Comparison of ENCODE assay signal across 23 cellular contexts in the genomic region with DNA sequence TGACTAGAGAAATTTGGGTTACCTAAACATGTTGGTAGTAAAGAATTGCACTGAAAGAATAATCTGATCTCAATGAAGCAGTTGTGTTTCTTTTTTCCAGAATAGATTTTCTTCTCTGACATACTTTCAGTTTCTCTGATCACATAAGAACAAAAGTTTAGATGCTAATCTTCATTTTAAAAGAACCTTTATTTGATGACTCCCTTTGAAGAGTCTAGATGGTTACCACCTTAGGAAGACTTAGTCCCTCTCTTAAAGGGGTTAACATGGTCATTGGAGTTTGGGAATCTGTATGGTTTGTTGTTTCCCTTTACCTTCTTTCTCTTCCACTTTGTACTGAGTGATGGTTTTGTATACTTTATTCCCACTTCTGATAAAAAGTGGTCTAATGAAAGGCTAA. TPM values are rescaled to one million over a fixed set of nuclear protein-coding genes. Genes with fewer than 3 reads are reported as not detected.
DNase-seq lines count a peak whose midpoint lies in the region; ATAC-seq lines count a peak whose summit lies in the region.
"Had no signal": no experiment of that assay in that cellular context is flagged by ENCODE, and none has a peak within 500 bp of the region (broad histone marks: within the 10 kb centered on the region; RNA-seq: fewer than 3 reads in every experiment).

No MANE protein-coding gene starts in this region.

- H3K36me3 Mint-ChIP-seq in activated T-cell treated with anti-CD3 and anti-CD28 coated beads, Interleukin-2, amount 50 U/mL, for 24 hours (ENCODE audit: low read depth) = peaks cover 49% of the 10 kb centered on the region
- peaks cover 6% of the 10 kb centered on the region for H3K36me3 Mint-ChIP-seq in activated naive CD8-positive, alpha-beta T cell treated with anti-CD3 and anti-CD28 coated beads for 36 hours
- no peaks in the 10 kb centered on the region for H3K36me3 Mint-ChIP-seq in natural killer cell treated with Interleukin-12 subunit alpha and Interleukin-12 subunit beta and Interleukin-15 and Interleukin-18, amount 100 ng/mL, for 72 hours

- H3K9me3 ChIP-seq in KOPT-K1 (ENCODE audit: insufficient read depth, low read length, poor library complexity, severe bottlenecking) = no peaks in the 10 kb centered on the region
- H3K9me3 ChIP-seq: ascending aorta, heart left ventricle, sigmoid colon, SJCRH30 had no signal

- no peak for ATAC-seq in natural killer cell treated with Interleukin-12 subunit alpha and Interleukin-12 subunit beta and Interleukin-15 and Interleukin-18, amount 100 ng/mL, for 72 hours
- ATAC-seq: GM23338, heart left ventricle, left colon had no signal

- peaks cover 34% of the 10 kb centered on the region for H3K4me1 Mint-ChIP-seq in activated T-cell treated with anti-CD3 and anti-CD28 coated beads, Interleukin-2, amount 50 U/mL, for 24 hours (ENCODE audit: low read depth)
- H3K4me1 Mint-ChIP-seq in activated naive CD8-positive, alpha-beta T cell treated with anti-CD3 and anti-CD28 coated beads for 36 hours = peaks cover 25% of the 10 kb centered on the region
- H3K4me1 Mint-ChIP-seq in natural killer cell treated with Interleukin-12 subunit alpha and Interleukin-12 subunit beta and Interleukin-15 and Interleukin-18, amount 100 ng/mL, for 72 hours (ENCODE audit: low read depth in 2 of 2) = peaks cover 28 to 31% of the 10 kb centered on the region in 2 donors
- H3K4me1 Mint-ChIP-seq: GM23338 had no signal

- H3K27me3 Mint-ChIP-seq in activated T-cell treated with anti-CD3 and anti-CD28 coated beads, Interleukin-2, amount 50 U/mL, for 24 hours = no peaks in the 10 kb centered on the region
- H3K27me3 Mint-ChIP-seq in activated naive CD8-positive, alpha-beta T cell treated with anti-CD3 and anti-CD28 coated beads for 36 hours = no peaks in the 10 kb centered on the region
- H3K27me3 Mint-ChIP-seq in natural killer cell treated with Interleukin-12 subunit alpha and Interleukin-12 subunit beta and Interleukin-15 and Interleukin-18, amount 100 ng/mL, for 72 hours = no peaks in the 10 kb centered on the region

- no peak overlapping the region for H3K4me3 Mint-ChIP-seq in activated T-cell treated with anti-CD3 and anti-CD28 coated beads, Interleukin-2, amount 50 U/mL, for 24 hours
- no peak overlapping the region for H3K4me3 Mint-ChIP-seq in activated naive CD8-positive, alpha-beta T cell treated with anti-CD3 and anti-CD28 coated beads for 36 hours
- H3K4me3 Mint-ChIP-seq in natural killer cell treated with Interleukin-12 subunit alpha and Interleukin-12 subunit beta and Interleukin-15 and Interleukin-18, amount 100 ng/mL, for 72 hours = peak overlapping the region; percentile 10
- H3K4me3 Mint-ChIP-seq: GM23338 had no signal

- peaks cover 32% of the 10 kb centered on the region for H3K36me3 ChIP-seq in KOPT-K1 (ENCODE audit: insufficient read depth, low read length)

- DNase-seq in activated T-cell treated with anti-CD3 and anti-CD28 coated beads, Interleukin-2, amount 50 U/mL, for 24 hours = no peak
- DNase-seq in activated T-cell treated with anti-CD3 and anti-CD28 coated beads for 4 hours (no peak), NCI-H526 treated with DMSO at 0.1 percent for 48 hours (lab: John Stamatoyannopoulos, UW) (no peak), NCI-H524 (lab: John Stamatoyannopoulos, UW) (no peak), DMS 273 treated with DMSO at 0.1 percent for 48 hours (lab: John Stamatoyannopoulos, UW) (no peak)
- DNase-seq in activated naive CD8-positive, alpha-beta T cell treated with anti-CD3 and anti-CD28 coated beads for 36 hours = no peak
- no peak for DNase-seq in natural killer cell treated with Interleukin-12 subunit alpha and Interleukin-12 subunit beta and Interleukin-15 and Interleukin-18, amount 100 ng/mL, for 72 hours (ENCODE audit: low spot score)
- DNase-seq: activated effector memory CD4-positive, alpha-beta T cell treated with anti-CD3 and anti-CD28 coated beads, Interleukin-2, amount 50 U/mL, for 16 hours; caudate nucleus; dermis blood vessel endothelial cell; heart left ventricle; left colon; mesenchymal stem cell; NCI-H1930; NCI-H446; NK-92 treated with Interleukin-12 subunit alpha and Interleukin-12 subunit beta, amount 100 ng/mL, for 24 hours; sigmoid colon; SJCRH30; stimulated activated CD8-positive, alpha-beta memory T cell treated with anti-CD3 and anti-CD28 coated beads, Interleukin-4, amount 100 ng/mL, for 48 hours had no signal

- peak overlapping the region; percentile 21 for H3K27ac ChIP-seq in KOPT-K1 (ENCODE audit: low read depth, low read length, poor library complexity, severe bottlenecking)
- H3K27ac ChIP-seq: ascending aorta, parathyroid adenoma, sigmoid colon, SJCRH30 had no signal

- H3K9me3 Mint-ChIP-seq in activated T-cell treated with anti-CD3 and anti-CD28 coated beads, Interleukin-2, amount 50 U/mL, for 24 hours = no peaks in the 10 kb centered on the region
- H3K9me3 Mint-ChIP-seq in activated naive CD8-positive, alpha-beta T cell treated with anti-CD3 and anti-CD28 coated beads for 36 hours = no peaks in the 10 kb centered on the region
- no peaks in the 10 kb centered on the region for H3K9me3 Mint-ChIP-seq in natural killer cell treated with Interleukin-12 subunit alpha and Interleukin-12 subunit beta and Interleukin-15 and Interleukin-18, amount 100 ng/mL, for 72 hours
- H3K9me3 Mint-ChIP-seq: GM23338 had no signal

- peak overlapping the region; percentile 63 for H3K27ac Mint-ChIP-seq in activated T-cell treated with anti-CD3 and anti-CD28 coated beads, Interleukin-2, amount 50 U/mL, for 24 hours
- peak overlapping the region; percentile 56 for H3K27ac Mint-ChIP-seq in activated naive CD8-positive, alpha-beta T cell treated with anti-CD3 and anti-CD28 coated beads for 36 hours
- peak overlapping the region; percentile 87 to 92 for H3K27ac Mint-ChIP-seq in natural killer cell treated with Interleukin-12 subunit alpha and Interleukin-12 subunit beta and Interleukin-15 and Interleukin-18, amount 100 ng/mL, for 72 hours
- H3K27ac Mint-ChIP-seq: GM23338 had no signal

RNA-seq across cellular contexts. Expression of a gene that starts 58.7 kb away (rescaled TPM):
- total RNA-seq in activated naive CD8-positive, alpha-beta T cell treated with anti-CD3 and anti-CD28 coated beads for 36 hours = 10 to 100 TPM; 19.1 to 19.8 TPM
- 10 to 100 TPM; 80.1 to 89.9 TPM for total RNA-seq in natural killer cell treated with Interleukin-12 subunit alpha and Interleukin-12 subunit beta and Interleukin-15 and Interleukin-18, amount 100 ng/mL, for 72 hours
